1 cellular context compared by ENCODE assay signal in genomic region chr2:150759531-150759930, GRCh38.
TF ChIP-seq lines count a peak whose summit lies in the region.

No MANE protein-coding gene starts in this region.

TF ChIP-seq in WTC11, 78 proteins besides CTCF, POLR2A, EP300 and RAD21:
- no peak for TF ChIP-seq ESRRA (CRISPR knock-in tag; IDR thresholded peaks at IDR 0.05; ENCODE audit: borderline replicate concordance)
- no peak for TF ChIP-seq ATF6 (CRISPR knock-in tag; IDR thresholded peaks at IDR 0.05)
- no peak for TF ChIP-seq MAX (CRISPR knock-in tag; IDR thresholded peaks at IDR 0.05)
- TF ChIP-seq FOXK1 (CRISPR knock-in tag; IDR thresholded peaks at IDR 0.05) = no peak
- no peak for TF ChIP-seq E2F4 (CRISPR knock-in tag; IDR thresholded peaks at IDR 0.05; ENCODE audit: borderline replicate concordance, low read depth)
- TF ChIP-seq OVOL2 (CRISPR knock-in tag; IDR thresholded peaks at IDR 0.05; ENCODE audit: borderline replicate concordance) = no peak
- no peak for TF ChIP-seq ATF3 (CRISPR knock-in tag; conservative IDR thresholded peaks at IDR 0.05)
- TF ChIP-seq ERG (CRISPR knock-in tag; IDR thresholded peaks at IDR 0.05) = no peak
- TF ChIP-seq ETV6 (CRISPR knock-in tag; IDR thresholded peaks at IDR 0.05) = no peak
- TF ChIP-seq MLX (CRISPR knock-in tag; IDR thresholded peaks at IDR 0.05) = no peak
- TF ChIP-seq HMGA2 (CRISPR knock-in tag; IDR thresholded peaks at IDR 0.05) = no peak
